Comparison of ENCODE assay signal across 24 cellular contexts in genomic region chr5:40906351-40906751, GRCh38. TPM values are rescaled to one million over a fixed set of nuclear protein-coding genes. Genes with fewer than 3 reads are reported as not detected.
A peak's percentile ranks its signal among the peaks of the same experiment; 100 is the strongest.
DNase-seq lines count a peak whose midpoint lies in the region; ATAC-seq and TF ChIP-seq lines count a peak whose summit lies in the region.
"Had no signal": no experiment of that assay in that cellular context is flagged by ENCODE, and none has a peak within 500 bp of the region (broad histone marks: within the 10 kb centered on the region; RNA-seq: fewer than 3 reads in every experiment).

No MANE protein-coding gene starts in this region.

- DNase-seq in Caki2 (ENCODE audit: low read depth) = peak; percentile 8
- peak; percentile 30 for DNase-seq in NCI-H69 (lab: John Stamatoyannopoulos, UW)
- DNase-seq in epithelial cell of prostate (ENCODE audit: low read depth, low spot score) = no peak
- no peak for DNase-seq in nephron progenitor cell
- no peak for DNase-seq in D341Med (ENCODE audit: low spot score)
- no peak for DNase-seq in NCI-H1417 treated with DMSO at 0.1 percent for 48 hours (lab: John Stamatoyannopoulos, UW)
- no peak for DNase-seq in ascending aorta (ENCODE audit: low spot score in 2 of 2)
- DNase-seq: activated CD4-positive, alpha-beta T cell treated with anti-CD3 and anti-CD28 coated beads for 4 hours; activated naive CD4-positive, alpha-beta T cell treated with anti-CD3 and anti-CD28 coated beads for 36 hours; activated T-cell treated with anti-CD3 and anti-CD28 coated beads, Interleukin-2, amount 50 U/mL, for 48 hours; aorta; erythroblast; H7; NCI-H1092 treated with DMSO at 0.1 percent for 48 hours; NCI-H2029 treated with DMSO at 0.1 percent for 48 hours; NCI-H446 treated with DMSO at 0.1 percent for 48 hours; occipital lobe; Peyer's patch; T-helper 17 cell; upper lobe of right lung had no signal

- peaks cover 0 to 8% of the 10 kb centered on the region in 2 donors for H3K4me1 ChIP-seq in ascending aorta
- H3K4me1 ChIP-seq: BLaER1 treated with 17β-estradiol and CSF1 and Interleukin-3, amounts not matched to agents 10 nM and 100 nM had no signal

- intact Hi-C loops in ascending aorta (cut with DNase I) = loop anchor here (5.0 to 10.0 kb wide), 2 partner anchors 368 to 936 kb away; no protein-coding TSS in a partner anchor

- H3K27me3 ChIP-seq in ascending aorta = no peaks in the 10 kb centered on the region
- H3K27me3 ChIP-seq: BLaER1 treated with 17β-estradiol and CSF1 and Interleukin-3, amounts not matched to agents 10 nM and 100 nM; Peyer's patch; upper lobe of right lung had no signal

- ATAC-seq in HG02884 (IDR thresholded peaks at IDR 0.05; ENCODE audit: unreplicated experiment) = no peak
- ATAC-seq: T-helper 17 cell, upper lobe of right lung had no signal

- peaks cover 8% of the 10 kb centered on the region for H3K27me3 Mint-ChIP-seq in nephron progenitor cell (ENCODE audit: low read depth, poor library complexity)

- peak overlapping the region; percentile 45 for H3K27ac Mint-ChIP-seq in nephron progenitor cell
- H3K27ac Mint-ChIP-seq: activated naive CD4-positive, alpha-beta T cell treated with anti-CD3 and anti-CD28 coated beads for 36 hours; memory B cell; T-helper 17 cell had no signal

- no peak for TF ChIP-seq CTCF in nephron progenitor cell (IDR thresholded peaks at IDR 0.05)
- TF ChIP-seq CTCF in ascending aorta (IDR thresholded peaks at IDR 0.05) = no peak

- no peak overlapping the region for H3K4me3 ChIP-seq in ascending aorta
- H3K4me3 ChIP-seq: BLaER1 treated with 17β-estradiol and CSF1 and Interleukin-3, amounts not matched to agents 10 nM and 100 nM; Peyer's patch; upper lobe of right lung had no signal

- in situ Hi-C loops in Caki2 (cut with HindIII; ENCODE audit: low pct_unique_long_range_greater_than_20kb, low sequenced_read_pairs) = loop anchor here (25.0 kb wide), 1 partner anchor 206 kb away; no protein-coding TSS in a partner anchor

- H3K4me3 Mint-ChIP-seq in nephron progenitor cell = no peak overlapping the region
- H3K4me3 Mint-ChIP-seq: activated naive CD4-positive, alpha-beta T cell treated with anti-CD3 and anti-CD28 coated beads for 36 hours; memory B cell; T-helper 17 cell had no signal

- H3K9me3 Mint-ChIP-seq in nephron progenitor cell = no peaks in the 10 kb centered on the region
- H3K9me3 Mint-ChIP-seq: activated naive CD4-positive, alpha-beta T cell treated with anti-CD3 and anti-CD28 coated beads for 36 hours; memory B cell had no signal

- H3K36me3 ChIP-seq in ascending aorta = no peaks in the 10 kb centered on the region
- H3K36me3 ChIP-seq: BLaER1 treated with 17β-estradiol and CSF1 and Interleukin-3, amounts not matched to agents 10 nM and 100 nM; Peyer's patch; upper lobe of right lung had no signal

- H3K27ac ChIP-seq in epithelial cell of prostate = peak overlapping the region; percentile 49
- no peak overlapping the region for H3K27ac ChIP-seq in ascending aorta
- H3K27ac ChIP-seq: BLaER1 treated with 17β-estradiol and CSF1 and Interleukin-3, amounts not matched to agents 10 nM and 100 nM; Peyer's patch; upper lobe of right lung had no signal

- H3K4me1 Mint-ChIP-seq in nephron progenitor cell = peaks cover 28% of the 10 kb centered on the region

- H3K36me3 Mint-ChIP-seq in nephron progenitor cell (ENCODE audit: low read depth) = no peaks in the 10 kb centered on the region
- H3K36me3 Mint-ChIP-seq: memory B cell had no signal

- H3K9me3 ChIP-seq in ascending aorta = no peaks in the 10 kb centered on the region
- H3K9me3 ChIP-seq: BLaER1 treated with 17β-estradiol and CSF1 and Interleukin-3, amounts not matched to agents 10 nM and 100 nM; Peyer's patch; upper lobe of right lung had no signal

RNA-seq across cellular contexts. Expression of gene C7, which starts 2.9 kb away (rescaled TPM):
- total RNA-seq in Caki2 (2014; rRNA removed; shearing (Covaris generic); ENCODE audit: low replicate concordance) = not detected in 2 replicates
- total RNA-seq in ascending aorta = 179 TPM
- total RNA-seq: activated naive CD4-positive, alpha-beta T cell treated with anti-CD3 and anti-CD28 coated beads for 36 hours; LHCN-M2; T-helper 17 cell had no signal

Comparison
In these comparisons a context has a peak if more than half of its experiments do, and no peak if none do; other contexts are left out.
1. DNase-seq: peak in Caki2 (single experiment) and NCI-H69 (single experiment); none in epithelial cell of prostate (single experiment), nephron progenitor cell (single experiment), D341Med (single experiment), NCI-H1417 treated with DMSO at 0.1 percent for 48 hours (single experiment) and ascending aorta (0 of 2).
2. RNA of gene C7, which starts 2.9 kb away (total RNA-seq): 179 TPM in ascending aorta (single experiment); not detected in Caki2; every median in the first group is over 100 times any median in the second.